Comparison of ENCODE assay signal across 25 cellular contexts in genomic region chr22:43477151-43477725, GRCh38.
"Had no signal": no experiment of that assay in that cellular context is flagged by ENCODE, and none has a peak within 500 bp of the region (broad histone marks: within the 10 kb centered on the region; RNA-seq: fewer than 3 reads in every experiment).

No MANE protein-coding gene starts in this region.

- H3K9me3 Mint-ChIP-seq: activated B cell treated with CpG ODN at 0.5 μM for 24 hours; activated CD4-positive, alpha-beta T cell treated with anti-CD3 and anti-CD28 coated beads, Interleukin-2, amount 10 ng/mL, durations not matched to agents 24 days and 14 days; activated naive CD8-positive, alpha-beta T cell treated with anti-CD3 and anti-CD28 coated beads, Interleukin-2, amount 50 U/mL, for 24 hours; central memory CD8-positive, alpha-beta T cell; T-cell had no signal

- H3K27me3 Mint-ChIP-seq: activated CD4-positive, alpha-beta T cell treated with anti-CD3 and anti-CD28 coated beads, Interleukin-2, amount 10 ng/mL, durations not matched to agents 24 days and 14 days; central memory CD8-positive, alpha-beta T cell had no signal

- H3K36me3 Mint-ChIP-seq: activated naive CD4-positive, alpha-beta T cell treated with anti-CD3 and anti-CD28 coated beads, Interleukin-2, amount 50 U/mL, for 72 hours; T-cell had no signal

- H3K4me3 ChIP-seq: ascending aorta, body of pancreas, MG63, SK-N-MC had no signal

- H3K27ac ChIP-seq: ascending aorta, body of pancreas, SK-N-MC had no signal

- DNase-seq: activated B cell treated with CpG ODN at 0.5 μM for 24 hours; activated CD4-positive, alpha-beta T cell treated with anti-CD3 and anti-CD28 coated beads for 1 hour; activated CD4-positive, alpha-beta T cell treated with anti-CD3 and anti-CD28 coated beads, Interleukin-2, amount 10 ng/mL, durations not matched to agents 24 days and 14 days; activated CD8-positive, alpha-beta memory T cell treated with anti-CD3 and anti-CD28 coated beads, Interleukin-2, amount 50 U/mL, for 48 hours; activated CD8-positive, alpha-beta T cell treated with anti-CD3 and anti-CD28 coated beads, Interleukin-2, amount 10 ng/mL, durations not matched to agents 7 days and 5 days; activated naive CD4-positive, alpha-beta T cell treated with Interleukin-2 at 50 U/mL for 16 hours; activated naive CD8-positive, alpha-beta T cell treated with anti-CD3 and anti-CD28 coated beads, Interleukin-2, amount 50 U/mL, for 24 hours; activated T-cell treated with anti-CD3 and anti-CD28 coated beads, Interleukin-2, amount 50 U/mL, for 1 hour; amniotic stem cell; body of pancreas; MG63; NCI-H1092 treated with DMSO at 0.1 percent for 48 hours; NCI-H1417 treated with DMSO at 0.1 percent for 48 hours; NCI-H187 treated with DMSO at 0.1 percent for 48 hours; NCI-H2081 treated with DMSO at 0.1 percent for 48 hours; NCI-H524 treated with DMSO at 0.1 percent for 48 hours; NCI-H748 treated with DMSO at 0.1 percent for 48 hours; NK-92 treated with Interleukin-12 subunit alpha and Interleukin-12 subunit beta, amount 100 ng/mL, for 24 hours; T-cell; T-helper 2 cell; T1000 had no signal

- H3K9me3 ChIP-seq: ascending aorta, body of pancreas, MG63 had no signal

- H3K36me3 ChIP-seq: ascending aorta, MG63 had no signal

- H3K27me3 ChIP-seq: ascending aorta, body of pancreas, MG63 had no signal

- ATAC-seq: activated CD8-positive, alpha-beta T cell treated with anti-CD3 and anti-CD28 coated beads, Interleukin-2, amount 10 ng/mL, durations not matched to agents 7 days and 5 days; activated naive CD4-positive, alpha-beta T cell treated with anti-CD3 and anti-CD28 coated beads, Interleukin-2, amount 50 U/mL, for 72 hours; activated naive CD8-positive, alpha-beta T cell treated with anti-CD3 and anti-CD28 coated beads, Interleukin-2, amount 50 U/mL, for 24 hours; body of pancreas; T-cell had no signal

- H3K27ac Mint-ChIP-seq: activated B cell treated with CpG ODN at 0.5 μM for 24 hours; activated CD4-positive, alpha-beta T cell treated with anti-CD3 and anti-CD28 coated beads, Interleukin-2, amount 10 ng/mL, durations not matched to agents 24 days and 14 days; activated CD8-positive, alpha-beta T cell treated with anti-CD3 and anti-CD28 coated beads, Interleukin-2, amount 10 ng/mL, durations not matched to agents 7 days and 5 days; activated naive CD4-positive, alpha-beta T cell treated with anti-CD3 and anti-CD28 coated beads, Interleukin-2, amount 50 U/mL, for 72 hours; activated naive CD8-positive, alpha-beta T cell treated with anti-CD3 and anti-CD28 coated beads, Interleukin-2, amount 50 U/mL, for 24 hours; T-cell had no signal

- H3K4me1 ChIP-seq: ascending aorta, body of pancreas had no signal

- H3K4me3 Mint-ChIP-seq: activated B cell treated with CpG ODN at 0.5 μM for 24 hours; activated CD4-positive, alpha-beta T cell treated with anti-CD3 and anti-CD28 coated beads, Interleukin-2, amount 10 ng/mL, durations not matched to agents 24 days and 14 days; activated CD8-positive, alpha-beta T cell treated with anti-CD3 and anti-CD28 coated beads, Interleukin-2, amount 10 ng/mL, durations not matched to agents 7 days and 5 days; activated naive CD8-positive, alpha-beta T cell treated with anti-CD3 and anti-CD28 coated beads, Interleukin-2, amount 50 U/mL, for 24 hours; central memory CD8-positive, alpha-beta T cell; T-cell had no signal
